8 cellular contexts compared by ENCODE assay signal in the genomic region with DNA sequence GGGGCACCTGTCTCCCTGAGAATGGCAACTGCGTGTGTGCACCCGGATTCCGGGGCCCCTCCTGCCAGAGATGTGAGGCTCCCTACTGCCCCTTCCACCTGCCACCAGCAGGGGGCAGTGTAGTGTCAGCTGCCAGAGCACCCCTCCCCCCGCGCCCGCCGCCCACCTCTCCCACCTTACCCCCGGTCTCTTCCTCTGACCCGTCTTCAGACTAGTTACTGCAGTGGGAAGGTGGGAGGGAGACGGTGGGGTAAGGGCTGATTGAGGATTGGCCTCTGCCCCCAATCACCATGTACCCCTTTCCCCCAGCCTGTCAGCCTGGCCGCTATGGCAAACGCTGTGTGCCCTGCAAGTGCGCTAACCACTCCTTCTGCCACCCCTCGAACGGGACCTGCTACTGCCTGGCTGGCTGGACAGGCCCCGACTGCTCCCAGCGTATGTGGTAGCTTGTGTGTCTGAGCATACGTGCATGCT. TPM values are rescaled to one million over a fixed set of nuclear protein-coding genes. Genes with fewer than 3 reads are reported as not detected.
DNase-seq lines count a peak whose midpoint lies in the region; ATAC-seq lines count a peak whose summit lies in the region.

No MANE protein-coding gene starts in this region.

- DNase-seq in NCI-H1436 (lab: John Stamatoyannopoulos, UW) (peak; percentile 33), NCI-H1436 treated with DMSO at 0.1 percent for 48 hours (lab: John Stamatoyannopoulos, UW) (no peak), NCI-H526 treated with DMSO at 0.1 percent for 48 hours (lab: John Stamatoyannopoulos, UW) (peak; percentile 48), left cardiac atrium (peak; percentile 48)
- peak; percentile 45 for DNase-seq in activated T-helper 1 cell treated with anti-CD3 and anti-CD28 coated beads, Interleukin-12 subunit alpha, Interleukin-12 subunit beta, Interleukin-2, Interleukin-4 antibody, amounts not matched to agents 30 ng/mL and 10 ng/mL and 1 ng/mL, durations not matched to agents 14 hours and 24 hours and 36 hours (ENCODE audit: low spot score)
- peak; percentile 63 for DNase-seq in stimulated activated CD4-positive, alpha-beta T cell treated with anti-CD3 and anti-CD28 coated beads, Interleukin-4, amount 100 ng/mL, for 1 hour

- H3K4me3 Mint-ChIP-seq in activated T-helper 1 cell treated with anti-CD3 and anti-CD28 coated beads, Interleukin-12 subunit alpha, Interleukin-12 subunit beta, Interleukin-2, Interleukin-4 antibody, amounts not matched to agents 30 ng/mL and 10 ng/mL and 1 ng/mL, durations not matched to agents 14 hours and 24 hours and 36 hours, result no peak overlapping the region

- H3K4me1 Mint-ChIP-seq in activated T-helper 1 cell treated with anti-CD3 and anti-CD28 coated beads, Interleukin-12 subunit alpha, Interleukin-12 subunit beta, Interleukin-2, Interleukin-4 antibody, amounts not matched to agents 30 ng/mL and 10 ng/mL and 1 ng/mL, durations not matched to agents 14 hours and 24 hours and 36 hours (ENCODE audit: low read depth), result no peaks in the 10 kb centered on the region

- peaks cover 15% of the 10 kb centered on the region for H3K27me3 Mint-ChIP-seq in activated T-helper 1 cell treated with anti-CD3 and anti-CD28 coated beads, Interleukin-12 subunit alpha, Interleukin-12 subunit beta, Interleukin-2, Interleukin-4 antibody, amounts not matched to agents 30 ng/mL and 10 ng/mL and 1 ng/mL, durations not matched to agents 14 hours and 24 hours and 36 hours (ENCODE audit: insufficient read depth)

- ATAC-seq in left cardiac atrium (peak in 1 of 2 donors; percentile 28), HG02840 (IDR thresholded peaks at IDR 0.05; ENCODE audit: low FRiP score, unreplicated experiment) (no peak), HG03280 (IDR thresholded peaks at IDR 0.05; ENCODE audit: unreplicated experiment) (no peak)

- H3K9me3 Mint-ChIP-seq in activated T-helper 1 cell treated with anti-CD3 and anti-CD28 coated beads, Interleukin-12 subunit alpha, Interleukin-12 subunit beta, Interleukin-2, Interleukin-4 antibody, amounts not matched to agents 30 ng/mL and 10 ng/mL and 1 ng/mL, durations not matched to agents 14 hours and 24 hours and 36 hours, result no peaks in the 10 kb centered on the region

- intact Hi-C loops in activated T-helper 1 cell treated with anti-CD3 and anti-CD28 coated beads, Interleukin-12 subunit alpha, Interleukin-12 subunit beta, Interleukin-2, Interleukin-4 antibody, amounts not matched to agents 30 ng/mL and 10 ng/mL and 1 ng/mL, durations not matched to agents 14 hours and 24 hours and 36 hours (cut with micrococcal nuclease), result loop anchor here (2.0 to 10.0 kb wide), 2 partner anchors 16 to 164 kb away; no protein-coding TSS in a partner anchor
- intact Hi-C loops in left cardiac atrium (cut with DNase I), result no loop called here

- no peaks in the 10 kb centered on the region for H3K36me3 Mint-ChIP-seq in activated T-helper 1 cell treated with anti-CD3 and anti-CD28 coated beads, Interleukin-12 subunit alpha, Interleukin-12 subunit beta, Interleukin-2, Interleukin-4 antibody, amounts not matched to agents 30 ng/mL and 10 ng/mL and 1 ng/mL, durations not matched to agents 14 hours and 24 hours and 36 hours (ENCODE audit: low read depth)

- peak overlapping the region; percentile 34 for H3K27ac Mint-ChIP-seq in activated T-helper 1 cell treated with anti-CD3 and anti-CD28 coated beads, Interleukin-12 subunit alpha, Interleukin-12 subunit beta, Interleukin-2, Interleukin-4 antibody, amounts not matched to agents 30 ng/mL and 10 ng/mL and 1 ng/mL, durations not matched to agents 14 hours and 24 hours and 36 hours

RNA-seq across cellular contexts. Expression of a gene that starts 10.1 kb away (rescaled TPM):
- not detected in 2 replicates for total RNA-seq in activated T-helper 1 cell treated with anti-CD3 and anti-CD28 coated beads, Interleukin-12 subunit alpha, Interleukin-12 subunit beta, Interleukin-2, Interleukin-4 antibody, amounts not matched to agents 30 ng/mL and 10 ng/mL and 1 ng/mL, durations not matched to agents 14 hours and 24 hours and 36 hours
- total RNA-seq in left cardiac atrium, result not detected

RNA-seq across cellular contexts. Expression of a gene that starts 16.8 kb away (rescaled TPM):
- 0.36 and 0.51 TPM in 2 replicates for total RNA-seq in activated T-helper 1 cell treated with anti-CD3 and anti-CD28 coated beads, Interleukin-12 subunit alpha, Interleukin-12 subunit beta, Interleukin-2, Interleukin-4 antibody, amounts not matched to agents 30 ng/mL and 10 ng/mL and 1 ng/mL, durations not matched to agents 14 hours and 24 hours and 36 hours
- total RNA-seq in left cardiac atrium, result 10 to 100 TPM in 1 of 2 donors, 1 to 10 TPM in 1; 7.2 to 10.4 TPM

RNA-seq across cellular contexts. Expression of a gene that starts 49.7 kb away (rescaled TPM):
- 49.1 and 49.8 TPM in 2 replicates for total RNA-seq in activated T-helper 1 cell treated with anti-CD3 and anti-CD28 coated beads, Interleukin-12 subunit alpha, Interleukin-12 subunit beta, Interleukin-2, Interleukin-4 antibody, amounts not matched to agents 30 ng/mL and 10 ng/mL and 1 ng/mL, durations not matched to agents 14 hours and 24 hours and 36 hours
- total RNA-seq in left cardiac atrium, result 1 to 10 TPM; 2.1 to 2.5 TPM

RNA-seq across cellular contexts. Expression of a gene that starts 51.4 kb away (rescaled TPM):
- 0.65 and 0.78 TPM in 2 replicates for total RNA-seq in activated T-helper 1 cell treated with anti-CD3 and anti-CD28 coated beads, Interleukin-12 subunit alpha, Interleukin-12 subunit beta, Interleukin-2, Interleukin-4 antibody, amounts not matched to agents 30 ng/mL and 10 ng/mL and 1 ng/mL, durations not matched to agents 14 hours and 24 hours and 36 hours
- total RNA-seq in left cardiac atrium, result under 1 TPM; 0.05 to 0.12 TPM

Comparison
In these comparisons a context has a peak if more than half of its experiments do, and no peak if none do; other contexts are left out.
1. RNA of a gene that starts 49.7 kb away (total RNA-seq): 49.1 to 49.8 TPM in activated T-helper 1 cell treated with anti-CD3 and anti-CD28 coated beads, Interleukin-12 subunit alpha, Interleukin-12 subunit beta, Interleukin-2, Interleukin-4 antibody, amounts not matched to agents 30 ng/mL and 10 ng/mL and 1 ng/mL, durations not matched to agents 14 hours and 24 hours and 36 hours; 2.1 to 2.5 TPM in left cardiac atrium; every median in the first group is over 10 times any median in the second.